ENCODE assay signal across 1 cellular context in the genomic region with DNA sequence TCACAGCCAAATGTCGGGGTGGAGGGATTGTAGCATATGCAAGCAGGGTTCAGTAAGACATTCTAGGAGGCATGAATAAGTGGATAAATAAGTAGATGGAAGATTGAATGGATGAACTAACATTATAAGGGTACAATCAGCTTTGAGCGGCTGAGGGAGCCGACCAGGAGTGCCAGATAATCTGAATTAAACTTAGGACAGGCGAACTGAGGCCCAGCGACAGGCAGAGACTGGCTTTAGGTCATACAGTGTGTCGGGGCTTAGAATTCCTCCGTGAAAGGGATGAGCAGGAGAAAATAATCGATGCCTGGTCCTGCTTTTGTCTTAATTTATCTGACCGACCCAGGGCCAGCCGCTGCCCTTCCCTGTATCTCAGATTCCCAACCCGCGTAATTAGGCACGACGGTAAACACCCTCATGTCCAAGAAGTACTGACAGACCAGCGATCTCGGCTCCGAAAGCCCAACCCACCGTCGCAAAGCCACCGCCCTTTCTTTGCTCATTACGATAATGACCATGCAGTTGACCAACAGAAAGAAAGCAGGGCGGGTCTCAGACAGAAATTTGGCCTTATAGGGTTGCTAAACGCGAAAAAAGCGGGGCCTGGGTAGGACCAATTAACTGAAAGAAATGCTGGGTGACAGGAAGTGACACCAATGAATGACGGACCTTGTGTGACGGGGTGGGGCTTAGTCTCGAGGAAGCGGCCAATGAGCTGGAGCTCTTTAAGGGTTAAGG.
TF ChIP-seq lines count a peak whose summit lies in the region.

No MANE protein-coding gene starts in this region.

TF ChIP-seq in K562, 482 proteins besides CTCF, POLR2A, EP300 and RAD21 (continued from another document):
- TF ChIP-seq, protein P1, sequence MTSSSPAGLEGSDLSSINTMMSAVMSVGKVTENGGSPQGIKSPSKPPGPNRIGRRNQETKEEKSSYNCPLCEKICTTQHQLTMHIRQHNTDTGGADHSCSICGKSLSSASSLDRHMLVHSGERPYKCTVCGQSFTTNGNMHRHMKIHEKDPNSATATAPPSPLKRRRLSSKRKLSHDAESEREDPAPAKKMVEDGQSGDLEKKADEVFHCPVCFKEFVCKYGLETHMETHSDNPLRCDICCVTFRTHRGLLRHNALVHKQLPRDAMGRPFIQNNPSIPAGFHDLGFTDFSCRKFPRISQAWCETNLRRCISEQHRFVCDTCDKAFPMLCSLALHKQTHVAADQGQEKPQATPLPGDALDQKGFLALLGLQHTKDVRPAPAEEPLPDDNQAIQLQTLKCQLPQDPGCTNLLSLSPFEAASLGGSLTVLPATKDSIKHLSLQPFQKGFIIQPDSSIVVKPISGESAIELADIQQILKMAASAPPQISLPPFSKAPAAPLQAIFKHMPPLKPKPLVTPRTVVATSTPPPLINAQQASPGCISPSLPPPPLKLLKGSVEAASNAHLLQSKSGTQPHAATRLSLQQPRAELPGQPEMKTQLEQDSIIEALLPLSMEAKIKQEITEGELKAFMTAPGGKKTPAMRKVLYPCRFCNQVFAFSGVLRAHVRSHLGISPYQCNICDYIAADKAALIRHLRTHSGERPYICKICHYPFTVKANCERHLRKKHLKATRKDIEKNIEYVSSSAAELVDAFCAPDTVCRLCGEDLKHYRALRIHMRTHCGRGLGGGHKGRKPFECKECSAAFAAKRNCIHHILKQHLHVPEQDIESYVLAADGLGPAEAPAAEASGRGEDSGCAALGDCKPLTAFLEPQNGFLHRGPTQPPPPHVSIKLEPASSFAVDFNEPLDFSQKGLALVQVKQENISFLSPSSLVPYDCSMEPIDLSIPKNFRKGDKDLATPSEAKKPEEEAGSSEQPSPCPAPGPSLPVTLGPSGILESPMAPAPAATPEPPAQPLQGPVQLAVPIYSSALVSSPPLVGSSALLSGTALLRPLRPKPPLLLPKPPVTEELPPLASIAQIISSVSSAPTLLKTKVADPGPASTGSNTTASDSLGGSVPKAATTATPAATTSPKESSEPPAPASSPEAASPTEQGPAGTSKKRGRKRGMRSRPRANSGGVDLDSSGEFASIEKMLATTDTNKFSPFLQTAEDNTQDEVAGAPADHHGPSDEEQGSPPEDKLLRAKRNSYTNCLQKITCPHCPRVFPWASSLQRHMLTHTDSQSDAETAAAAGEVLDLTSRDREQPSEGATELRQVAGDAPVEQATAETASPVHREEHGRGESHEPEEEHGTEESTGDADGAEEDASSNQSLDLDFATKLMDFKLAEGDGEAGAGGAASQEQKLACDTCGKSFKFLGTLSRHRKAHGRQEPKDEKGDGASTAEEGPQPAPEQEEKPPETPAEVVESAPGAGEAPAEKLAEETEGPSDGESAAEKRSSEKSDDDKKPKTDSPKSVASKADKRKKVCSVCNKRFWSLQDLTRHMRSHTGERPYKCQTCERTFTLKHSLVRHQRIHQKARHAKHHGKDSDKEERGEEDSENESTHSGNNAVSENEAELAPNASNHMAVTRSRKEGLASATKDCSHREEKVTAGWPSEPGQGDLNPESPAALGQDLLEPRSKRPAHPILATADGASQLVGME (CRISPR knock-in tag; IDR thresholded peaks at IDR 0.05): no peak
- TF ChIP-seq JUND (IDR thresholded peaks at IDR 0.05; ENCODE audit: borderline replicate concordance, low read depth, low read length) (peak; percentile 44; the same call in 1 of the 2 replicates), JUND (tag; IDR thresholded peaks at IDR 0.05; ENCODE audit: borderline replicate concordance, low read depth, low read length) (no peak; the same call in 2 of the 3 replicates), NFE2L1 (tag; IDR thresholded peaks at IDR 0.05; ENCODE audit: borderline replicate concordance, low read depth) (no peak), BHLHE40 (IDR thresholded peaks at IDR 0.05; ENCODE audit: low read length) (peak; percentile 21; the same call in 1 of the 2 replicates), PCBP2 (IDR thresholded peaks at IDR 0.05; ENCODE audit: low read depth, low read length, poor library complexity, severe bottlenecking) (no peak), CHCHD3 (CRISPR knock-in tag; IDR thresholded peaks at IDR 0.05) (no peak), L3MBTL2 (IDR thresholded peaks at IDR 0.05) (peak; percentile 51; the same call in 1 of the 2 replicates), HEY1 (CRISPR knock-in tag; IDR thresholded peaks at IDR 0.05; ENCODE audit: borderline replicate concordance) (0 out of 2 replicates have a peak, but pooled peaks have one; percentile 57), SUPT5H (IDR thresholded peaks at IDR 0.05) (peak; percentile 83), TFAM (CRISPR knock-in tag; conservative IDR thresholded peaks at IDR 0.05) (no peak), ZNF707 (CRISPR knock-in tag; conservative IDR thresholded peaks at IDR 0.05) (no peak), CEBPB (tag; IDR thresholded peaks at IDR 0.05) (peak; percentile 46), NR3C1 (CRISPR knock-in tag; IDR thresholded peaks at IDR 0.05) (no peak), TRIM28 (IDR thresholded peaks at IDR 0.05) (no peak), ASH1L (IDR thresholded peaks at IDR 0.05; ENCODE audit: borderline replicate concordance, low read depth, partially characterized antibody) (peak; percentile 90), CBFB (CRISPR knock-in tag; IDR thresholded peaks at IDR 0.05) (peak; percentile 59; the same call in 1 of the 2 replicates), RBBP5 (IDR thresholded peaks at IDR 0.05; ENCODE audit: borderline replicate concordance, insufficient read depth, low read length, poor library complexity, severe bottlenecking) (no peak), PHB2 (IDR thresholded peaks at IDR 0.05; ENCODE audit: low read depth) (no peak), MBD2 (IDR thresholded peaks at IDR 0.05; ENCODE audit: borderline replicate concordance, low read depth) (peak; percentile 87), BACH1 (tag; IDR thresholded peaks at IDR 0.05) (peak; percentile 40; the same call in 1 of the 2 replicates), NONO (IDR thresholded peaks at IDR 0.05; ENCODE audit: low read depth in 2 of 2, low read length in 1 of 2) (0 out of 4 replicates have a peak, but pooled peaks of 1 of the 2 experiments have one; percentile 20), FOXJ3 (CRISPR knock-in tag; IDR thresholded peaks at IDR 0.05) (no peak), C11orf30 (IDR thresholded peaks at IDR 0.05; ENCODE audit: low read depth) (peak; percentile 78; the same call in 1 of the 2 replicates), TAF1 (IDR thresholded peaks at IDR 0.05; ENCODE audit: control insufficient read depth, extremely low read depth, insufficient read depth, low read length, severe bottlenecking) (peak; percentile 65)
- TF ChIP-seq, protein P2, sequence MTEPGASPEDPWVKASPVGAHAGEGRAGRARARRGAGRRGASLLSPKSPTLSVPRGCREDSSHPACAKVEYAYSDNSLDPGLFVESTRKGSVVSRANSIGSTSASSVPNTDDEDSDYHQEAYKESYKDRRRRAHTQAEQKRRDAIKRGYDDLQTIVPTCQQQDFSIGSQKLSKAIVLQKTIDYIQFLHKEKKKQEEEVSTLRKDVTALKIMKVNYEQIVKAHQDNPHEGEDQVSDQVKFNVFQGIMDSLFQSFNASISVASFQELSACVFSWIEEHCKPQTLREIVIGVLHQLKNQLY (CRISPR knock-in tag; conservative IDR thresholded peaks at IDR 0.05): no peak
- TF ChIP-seq, protein P3, sequence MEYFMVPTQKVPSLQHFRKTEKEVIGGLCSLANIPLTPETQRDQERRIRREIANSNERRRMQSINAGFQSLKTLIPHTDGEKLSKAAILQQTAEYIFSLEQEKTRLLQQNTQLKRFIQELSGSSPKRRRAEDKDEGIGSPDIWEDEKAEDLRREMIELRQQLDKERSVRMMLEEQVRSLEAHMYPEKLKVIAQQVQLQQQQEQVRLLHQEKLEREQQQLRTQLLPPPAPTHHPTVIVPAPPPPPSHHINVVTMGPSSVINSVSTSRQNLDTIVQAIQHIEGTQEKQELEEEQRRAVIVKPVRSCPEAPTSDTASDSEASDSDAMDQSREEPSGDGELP (CRISPR knock-in tag; IDR thresholded peaks at IDR 0.05; ENCODE audit: borderline replicate concordance): 0 out of 2 replicates have a peak, but pooled peaks have one; percentile 7
- TF ChIP-seq, protein P4, sequence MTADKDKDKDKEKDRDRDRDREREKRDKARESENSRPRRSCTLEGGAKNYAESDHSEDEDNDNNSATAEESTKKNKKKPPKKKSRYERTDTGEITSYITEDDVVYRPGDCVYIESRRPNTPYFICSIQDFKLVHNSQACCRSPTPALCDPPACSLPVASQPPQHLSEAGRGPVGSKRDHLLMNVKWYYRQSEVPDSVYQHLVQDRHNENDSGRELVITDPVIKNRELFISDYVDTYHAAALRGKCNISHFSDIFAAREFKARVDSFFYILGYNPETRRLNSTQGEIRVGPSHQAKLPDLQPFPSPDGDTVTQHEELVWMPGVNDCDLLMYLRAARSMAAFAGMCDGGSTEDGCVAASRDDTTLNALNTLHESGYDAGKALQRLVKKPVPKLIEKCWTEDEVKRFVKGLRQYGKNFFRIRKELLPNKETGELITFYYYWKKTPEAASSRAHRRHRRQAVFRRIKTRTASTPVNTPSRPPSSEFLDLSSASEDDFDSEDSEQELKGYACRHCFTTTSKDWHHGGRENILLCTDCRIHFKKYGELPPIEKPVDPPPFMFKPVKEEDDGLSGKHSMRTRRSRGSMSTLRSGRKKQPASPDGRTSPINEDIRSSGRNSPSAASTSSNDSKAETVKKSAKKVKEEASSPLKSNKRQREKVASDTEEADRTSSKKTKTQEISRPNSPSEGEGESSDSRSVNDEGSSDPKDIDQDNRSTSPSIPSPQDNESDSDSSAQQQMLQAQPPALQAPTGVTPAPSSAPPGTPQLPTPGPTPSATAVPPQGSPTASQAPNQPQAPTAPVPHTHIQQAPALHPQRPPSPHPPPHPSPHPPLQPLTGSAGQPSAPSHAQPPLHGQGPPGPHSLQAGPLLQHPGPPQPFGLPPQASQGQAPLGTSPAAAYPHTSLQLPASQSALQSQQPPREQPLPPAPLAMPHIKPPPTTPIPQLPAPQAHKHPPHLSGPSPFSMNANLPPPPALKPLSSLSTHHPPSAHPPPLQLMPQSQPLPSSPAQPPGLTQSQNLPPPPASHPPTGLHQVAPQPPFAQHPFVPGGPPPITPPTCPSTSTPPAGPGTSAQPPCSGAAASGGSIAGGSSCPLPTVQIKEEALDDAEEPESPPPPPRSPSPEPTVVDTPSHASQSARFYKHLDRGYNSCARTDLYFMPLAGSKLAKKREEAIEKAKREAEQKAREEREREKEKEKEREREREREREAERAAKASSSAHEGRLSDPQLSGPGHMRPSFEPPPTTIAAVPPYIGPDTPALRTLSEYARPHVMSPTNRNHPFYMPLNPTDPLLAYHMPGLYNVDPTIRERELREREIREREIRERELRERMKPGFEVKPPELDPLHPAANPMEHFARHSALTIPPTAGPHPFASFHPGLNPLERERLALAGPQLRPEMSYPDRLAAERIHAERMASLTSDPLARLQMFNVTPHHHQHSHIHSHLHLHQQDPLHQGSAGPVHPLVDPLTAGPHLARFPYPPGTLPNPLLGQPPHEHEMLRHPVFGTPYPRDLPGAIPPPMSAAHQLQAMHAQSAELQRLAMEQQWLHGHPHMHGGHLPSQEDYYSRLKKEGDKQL (CRISPR knock-in tag; IDR thresholded peaks at IDR 0.05; ENCODE audit: borderline replicate concordance): no peak
